8 cellular contexts compared by ENCODE assay signal in genomic region chr10:7744307-7744706, GRCh38. TPM values are rescaled to one million over a fixed set of nuclear protein-coding genes. Genes with fewer than 3 reads are reported as not detected.
"Had no signal": no experiment of that assay in that cellular context is flagged by ENCODE, and none has a peak within 500 bp of the region (broad histone marks: within the 10 kb centered on the region; RNA-seq: fewer than 3 reads in every experiment).

No MANE protein-coding gene starts in this region.

- FAIRE-seq: GM12878, GM12891, GM12892, GM18507, GM19239 had no signal

- ATAC-seq: GM12878 had no signal

- H3K4me3 ChIP-seq: GM12878 had no signal

- DNase-seq: GDM1, GF-D8 had no signal

RNA-seq across cellular contexts. Expression of gene ITIH2, which starts 41.2 kb away (rescaled TPM):
- total RNA-seq: G401 had no signal
